22 cellular contexts compared by ENCODE assay signal in the genomic region with DNA sequence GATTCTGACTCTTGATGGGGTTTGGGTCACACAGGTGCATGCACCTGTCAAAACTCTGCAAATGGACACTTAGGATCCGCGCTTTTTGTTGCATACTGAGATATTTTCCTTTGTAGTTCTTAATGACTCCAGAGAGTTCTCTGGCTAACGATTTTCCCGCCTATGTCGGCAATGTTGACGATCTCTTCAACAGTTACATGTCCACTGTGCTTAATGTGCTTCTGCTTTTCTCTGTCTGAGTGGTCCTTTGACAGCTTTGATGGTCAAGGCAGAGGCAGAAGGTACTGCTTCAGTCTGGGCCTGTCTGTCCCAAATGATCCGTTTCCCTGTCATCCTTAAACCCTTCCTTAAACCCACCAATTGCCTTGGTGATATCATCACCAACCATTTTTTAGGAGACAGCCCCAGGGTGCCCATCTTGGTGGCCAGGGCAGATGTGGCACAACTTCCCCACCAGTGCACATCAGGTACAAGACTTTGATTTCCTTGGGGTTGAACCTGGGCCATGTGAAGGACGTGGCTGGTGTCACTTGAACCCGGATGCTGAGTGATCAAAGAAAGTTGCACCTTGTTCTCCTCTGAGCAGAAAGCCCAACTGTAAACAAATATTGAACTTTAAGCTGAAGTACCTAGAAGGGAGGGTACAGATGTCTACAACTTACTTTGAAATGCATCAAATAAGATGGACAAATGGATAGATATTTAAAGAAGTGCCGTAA. TPM values are rescaled to one million over a fixed set of nuclear protein-coding genes. Genes with fewer than 3 reads are reported as not detected.
DNase-seq lines count a peak whose midpoint lies in the region; ATAC-seq, FAIRE-seq and TF ChIP-seq lines count a peak whose summit lies in the region.
"Had no signal": no experiment of that assay in that cellular context is flagged by ENCODE, and none has a peak within 500 bp of the region (broad histone marks: within the 10 kb centered on the region; RNA-seq: fewer than 3 reads in every experiment).

No MANE protein-coding gene starts in this region.

- TF ChIP-seq EP300 in HepG2 (IDR thresholded peaks at IDR 0.05; ENCODE audit: low read depth in 2 of 2, low read length in 2 of 2) = peak in 1 of 2 experiments; percentile 75; a peak in 2 of 4 replicates
- no peak for TF ChIP-seq EP300 in HepG2 (CRISPR knock-in tag; IDR thresholded peaks at IDR 0.05; ENCODE audit: borderline replicate concordance)

- H3K9me3 ChIP-seq in HepG2 (ENCODE audit: low read length) = no peaks in the 10 kb centered on the region
- H3K9me3 ChIP-seq in right lobe of liver = no peaks in the 10 kb centered on the region
- H3K9me3 ChIP-seq in esophagus squamous epithelium = no peaks in the 10 kb centered on the region
- H3K9me3 ChIP-seq: A549; BE2C; BLaER1 treated with 17β-estradiol and CSF1 and Interleukin-3, amounts not matched to agents 10 nM and 100 nM; HAP-1 had no signal

- BruUV-seq in HepG2 (replicated peaks; lab: Mats Ljungman, UMichigan) = no TSS peak

- no peak for DNase-seq in HepG2 (ENCODE audit: low spot score)
- DNase-seq in right lobe of liver = no peak
- DNase-seq in bronchial epithelial cell (ENCODE audit: low read depth) = no peak
- DNase-seq in islet precursor cell = peak; percentile 19
- no peak for DNase-seq in HUDEP-2 (lab: John Stamatoyannopoulos, UW; ENCODE audit: unreplicated experiment in 76 of 76)
- no peak for DNase-seq in esophagus squamous epithelium (lab: John Stamatoyannopoulos, UW)
- no peak for DNase-seq in NCI-H2029 treated with DMSO at 0.1 percent for 48 hours (lab: John Stamatoyannopoulos, UW)
- DNase-seq: 8988T; ACHN; AML-193; BE2C; Calu3; CD4-positive, alpha-beta memory T cell; COR-L47; DMS53; DND-41; GOT3 had no signal

- no peak for ATAC-seq in HepG2
- ATAC-seq in right lobe of liver = no peak
- ATAC-seq: A549 had no signal

- no peak for TF ChIP-seq CTCF in HepG2 (CRISPR knock-in tag; IDR thresholded peaks at IDR 0.05)
- no peak for TF ChIP-seq CTCF in right lobe of liver (IDR thresholded peaks at IDR 0.05)
- TF ChIP-seq CTCF in bronchial epithelial cell (IDR thresholded peaks at IDR 0.05; ENCODE audit: insufficient read depth, low read length, severe bottlenecking) = no peak
- no peak for TF ChIP-seq CTCF in esophagus squamous epithelium (IDR thresholded peaks at IDR 0.05)

- in situ Hi-C loops in HepG2 (cut with HindIII; ENCODE audit: extremely low pct_ligation_motif_present, low pct_unique_long_range_greater_than_20kb) = no loop called here

- peak overlapping the region in 1 of 3 experiments; percentile 30; a peak in 1 of 6 replicates for H3K4me3 ChIP-seq in HepG2 (replicated peaks in 1 of 3; ENCODE audit: insufficient read depth in 1 of 3, low read depth in 2 of 3, low read length in 3 of 3)
- H3K4me3 ChIP-seq in right lobe of liver = no peak overlapping the region
- H3K4me3 ChIP-seq in bronchial epithelial cell (ENCODE audit: low read depth, low read length) = no peak overlapping the region
- H3K4me3 ChIP-seq in esophagus squamous epithelium = no peak overlapping the region
- H3K4me3 ChIP-seq: A549; BLaER1 treated with 17β-estradiol and CSF1 and Interleukin-3, amounts not matched to agents 10 nM and 100 nM; HAP-1 had no signal

- TF ChIP-seq POLR2A in HepG2 (IDR thresholded peaks at IDR 0.05; ENCODE audit: insufficient read depth in 1 of 2, low read depth in 2 of 2, low read length in 2 of 2) = no peak
- TF ChIP-seq POLR2A in right lobe of liver (IDR thresholded peaks at IDR 0.05) = no peak
- TF ChIP-seq POLR2A in esophagus squamous epithelium (IDR thresholded peaks at IDR 0.05) = no peak

- intact Hi-C loops in HepG2 (cut with micrococcal nuclease; ENCODE audit: unreplicated experiment) (no loop called here), right lobe of liver (cut with DNase I) (no loop called here), esophagus squamous epithelium (cut with DNase I) (no loop called here)

- no peak overlapping the region for H2AFZ ChIP-seq in HepG2 (ENCODE audit: low read length)

- H3K36me3 ChIP-seq in HepG2 (replicated peaks in 1 of 2; ENCODE audit: control insufficient read depth in 1 of 2, insufficient read depth in 2 of 2, low read length in 2 of 2) (no peaks in the 10 kb centered on the region), right lobe of liver (no peaks in the 10 kb centered on the region), bronchial epithelial cell (ENCODE audit: control insufficient read depth, insufficient read depth, low read length) (no peaks in the 10 kb centered on the region), esophagus squamous epithelium (no peaks in the 10 kb centered on the region)
- H3K36me3 ChIP-seq: BE2C; BLaER1 treated with 17β-estradiol and CSF1 and Interleukin-3, amounts not matched to agents 10 nM and 100 nM; HAP-1 had no signal

- POLR2A ChIA-PET in HepG2 (lab: Yijun Ruan, JAX) = no interaction called here

- 55% methylated on average over 10 of the region's 10 CpGs for WGBS in HepG2 (ENCODE audit: low lambda C conversion rate)
- 66% methylated on average over 10 of the region's 10 CpGs for WGBS in right lobe of liver (ENCODE audit: insufficient coverage, low coverage, low lambda C conversion rate, missing lambda C conversion rate)
- WGBS in esophagus squamous epithelium, 2 donors = 78 to 83% methylated on average over 10 of the region's 10 CpGs

- CTCF ChIA-PET in HepG2 (lab: Yijun Ruan, JAX; ENCODE audit: low intra/inter-chr PET ratio, low total read pairs) = no interaction called here

- TF ChIP-seq RAD21 in HepG2 (CRISPR knock-in tag; IDR thresholded peaks at IDR 0.05) = no peak

- H3K4me1 ChIP-seq in HepG2 (ENCODE audit: insufficient read depth, low read length) (peaks cover 65% of the 10 kb centered on the region), right lobe of liver (no peaks in the 10 kb centered on the region), esophagus squamous epithelium (no peaks in the 10 kb centered on the region)
- H3K4me1 ChIP-seq: A549, HAP-1 had no signal

- no peaks in the 10 kb centered on the region; a peak in 1 of 5 replicates for H3K27me3 ChIP-seq in HepG2 (ENCODE audit: control insufficient read depth in 1 of 2, insufficient read depth in 2 of 2, low read length in 2 of 2)
- H3K27me3 ChIP-seq in right lobe of liver = no peaks in the 10 kb centered on the region
- peaks cover 4% of the 10 kb centered on the region for H3K27me3 ChIP-seq in bronchial epithelial cell (ENCODE audit: control insufficient read depth, insufficient read depth, low read length)
- peaks cover 0 to 36% (median 0%) of the 10 kb centered on the region in 4 donors for H3K27me3 ChIP-seq in esophagus squamous epithelium
- H3K27me3 ChIP-seq: BE2C; BLaER1 treated with 17β-estradiol and CSF1 and Interleukin-3, amounts not matched to agents 10 nM and 100 nM had no signal

- FAIRE-seq in HepG2 (lab: Jason Lieb, UNC) (no peak), bronchial epithelial cell (lab: Jason Lieb, UNC) (peak; percentile 40)
- FAIRE-seq: A549, G401.6, H54 had no signal

- H3K4me2 ChIP-seq in HepG2 (ENCODE audit: low read depth, low read length) = peak overlapping the region; percentile 48
- H3K4me2 ChIP-seq: A549; BLaER1 treated with 17β-estradiol and CSF1 and Interleukin-3, amounts not matched to agents 10 nM and 100 nM had no signal

- H3K9ac ChIP-seq in HepG2 (ENCODE audit: insufficient read depth, low read depth, low read length) = no peak overlapping the region
- H3K9ac ChIP-seq: BLaER1 treated with 17β-estradiol and CSF1 and Interleukin-3, amounts not matched to agents 10 nM and 100 nM had no signal

- H4K20me1 ChIP-seq in HepG2 (ENCODE audit: insufficient read depth, low read length) = no peaks in the 10 kb centered on the region
- H4K20me1 ChIP-seq: BLaER1 treated with 17β-estradiol and CSF1 and Interleukin-3, amounts not matched to agents 10 nM and 100 nM had no signal

- H3K79me2 ChIP-seq in HepG2 (ENCODE audit: insufficient read depth, low read length) = no peaks in the 10 kb centered on the region

- H3K27ac ChIP-seq in HepG2 (ENCODE audit: extremely low read length, insufficient read depth, low read length) (no peak overlapping the region), right lobe of liver (no peak overlapping the region), esophagus squamous epithelium (no peak overlapping the region)
- H3K27ac ChIP-seq: A549; BLaER1 treated with 17β-estradiol and CSF1 and Interleukin-3, amounts not matched to agents 10 nM and 100 nM had no signal

RNA-seq across cellular contexts. Expression of a gene that starts 10.7 kb away (rescaled TPM):
- total RNA-seq in HepG2 (2016; rRNA removed; fragmentation: Illumina TruSeq; extraction: Trizol) (0.18 and 0.82 TPM in 2 replicates), right lobe of liver (not detected), bronchial epithelial cell (not detected in 2 replicates), esophagus squamous epithelium (10 to 100 TPM in 1 of 4 donors, 1 to 10 TPM in 1, under 1 TPM in 1, not detected in 1; 0.38 to 99.4 (median 4.3) TPM)
- 0.18 TPM in 1 of 2 replicates, not detected in the other for total RNA-seq in HepG2 (2016; cell fraction: cytosol; rRNA removed; fragmentation: Illumina TruSeq; extraction: Trizol; ENCODE audit: low read depth)
- 0.34 and 0.56 TPM in 2 replicates for total RNA-seq in HepG2 (2016; cell fraction: insoluble cytoplasmic fraction; rRNA removed; fragmentation: Illumina TruSeq; extraction: Trizol)
- 0.28 TPM in 2 replicates for total RNA-seq in HepG2 (2016; cell fraction: membrane; rRNA removed; fragmentation: Illumina TruSeq; extraction: Trizol)
- 0.59 and 0.75 TPM in 2 replicates for total RNA-seq in HepG2 (2016; cell fraction: nucleus; rRNA removed; fragmentation: Illumina TruSeq; extraction: Trizol)
- polyA plus RNA-seq in HepG2 (2011; rRNA removed) = 4.4 and 9.2 TPM in 2 replicates
- 3.2 and 5.0 TPM in 2 replicates for polyA plus RNA-seq in HepG2 (2011; cell fraction: cytosol; rRNA removed)
- polyA plus RNA-seq in HepG2 (2011; cell fraction: nucleus; rRNA removed) = 5.1 and 7.3 TPM in 2 replicates
- polyA plus RNA-seq in HepG2 (2012) = 7.9 and 12.0 TPM in 2 replicates
- 0.26 and 0.36 TPM in 2 replicates for polyA plus RNA-seq in HepG2 (2016; cell fraction: cytosol; fragmentation: Illumina TruSeq; extraction: Trizol; ENCODE audit: low read depth)
- polyA plus RNA-seq in HepG2 (2016; cell fraction: insoluble cytoplasmic fraction; fragmentation: Illumina TruSeq; extraction: Trizol; ENCODE audit: low read depth) = 0.54 and 0.91 TPM in 2 replicates
- 0.17 and 0.40 TPM in 2 replicates for polyA plus RNA-seq in HepG2 (2016; cell fraction: membrane; fragmentation: Illumina TruSeq; extraction: Trizol; ENCODE audit: low read depth)
- polyA plus RNA-seq in HepG2 (2016; cell fraction: nucleus; fragmentation: Illumina TruSeq; extraction: Trizol; ENCODE audit: insufficient read depth, low read depth) = 0.97 and 1.00 TPM in 2 replicates
- polyA minus RNA-seq in HepG2 (2011; rRNA and poly(A)+ RNA removed; ENCODE audit: low replicate concordance) = 3.7 TPM in 1 of 2 replicates, not detected in the other
- polyA minus RNA-seq in HepG2 (2011; cell fraction: cytosol; rRNA and poly(A)+ RNA removed) = 0.44 and 1.6 TPM in 2 replicates
- polyA minus RNA-seq in HepG2 (2011; cell fraction: nucleus; rRNA and poly(A)+ RNA removed) = 1.7 and 2.0 TPM in 2 replicates
- total RNA-seq: CD4-positive, alpha-beta memory T cell had no signal
- polyA plus RNA-seq: CD4-positive, alpha-beta memory T cell had no signal

RNA-seq across cellular contexts. Expression of a gene that starts 36.5 kb away (rescaled TPM):
- total RNA-seq in HepG2 (2016; rRNA removed; fragmentation: Illumina TruSeq; extraction: Trizol) (not detected in 2 replicates), right lobe of liver (not detected), bronchial epithelial cell (not detected in 2 replicates), esophagus squamous epithelium (not detected)
- total RNA-seq in HepG2 (2016; cell fraction: cytosol; rRNA removed; fragmentation: Illumina TruSeq; extraction: Trizol; ENCODE audit: low read depth) = not detected in 2 replicates
- total RNA-seq in HepG2 (2016; cell fraction: insoluble cytoplasmic fraction; rRNA removed; fragmentation: Illumina TruSeq; extraction: Trizol) = not detected in 2 replicates
- total RNA-seq in HepG2 (2016; cell fraction: membrane; rRNA removed; fragmentation: Illumina TruSeq; extraction: Trizol) = not detected in 2 replicates
- not detected in 2 replicates for total RNA-seq in HepG2 (2016; cell fraction: nucleus; rRNA removed; fragmentation: Illumina TruSeq; extraction: Trizol)
- not detected in 2 replicates for polyA plus RNA-seq in HepG2 (2011; rRNA removed)
- not detected in 2 replicates for polyA plus RNA-seq in HepG2 (2011; cell fraction: cytosol; rRNA removed)
- polyA plus RNA-seq in HepG2 (2011; cell fraction: nucleus; rRNA removed) = not detected in 2 replicates
- polyA plus RNA-seq in HepG2 (2012) = not detected in 2 replicates
- not detected in 2 replicates for polyA plus RNA-seq in HepG2 (2016; cell fraction: cytosol; fragmentation: Illumina TruSeq; extraction: Trizol; ENCODE audit: low read depth)
- not detected in 2 replicates for polyA plus RNA-seq in HepG2 (2016; cell fraction: insoluble cytoplasmic fraction; fragmentation: Illumina TruSeq; extraction: Trizol; ENCODE audit: low read depth)
- not detected in 2 replicates for polyA plus RNA-seq in HepG2 (2016; cell fraction: membrane; fragmentation: Illumina TruSeq; extraction: Trizol; ENCODE audit: low read depth)
- not detected in 2 replicates for polyA plus RNA-seq in HepG2 (2016; cell fraction: nucleus; fragmentation: Illumina TruSeq; extraction: Trizol; ENCODE audit: insufficient read depth, low read depth)
- polyA minus RNA-seq in HepG2 (2011; rRNA and poly(A)+ RNA removed; ENCODE audit: low replicate concordance) = not detected in 2 replicates
- polyA minus RNA-seq in HepG2 (2011; cell fraction: cytosol; rRNA and poly(A)+ RNA removed) = not detected in 2 replicates
- not detected in 2 replicates for polyA minus RNA-seq in HepG2 (2011; cell fraction: nucleus; rRNA and poly(A)+ RNA removed)
- total RNA-seq: Calu3; CD4-positive, alpha-beta memory T cell had no signal
- polyA plus RNA-seq: A549; CD4-positive, alpha-beta memory T cell had no signal

RNA-seq across cellular contexts. Expression of a gene that starts 55.2 kb away (rescaled TPM):
- total RNA-seq in HepG2 (2016; rRNA removed; fragmentation: Illumina TruSeq; extraction: Trizol) (not detected in 2 replicates), right lobe of liver (not detected), bronchial epithelial cell (not detected in 2 replicates), esophagus squamous epithelium (not detected)
- total RNA-seq in HepG2 (2016; cell fraction: cytosol; rRNA removed; fragmentation: Illumina TruSeq; extraction: Trizol; ENCODE audit: low read depth) = not detected in 2 replicates
- total RNA-seq in HepG2 (2016; cell fraction: insoluble cytoplasmic fraction; rRNA removed; fragmentation: Illumina TruSeq; extraction: Trizol) = not detected in 2 replicates
- not detected in 2 replicates for total RNA-seq in HepG2 (2016; cell fraction: membrane; rRNA removed; fragmentation: Illumina TruSeq; extraction: Trizol)
- not detected in 2 replicates for total RNA-seq in HepG2 (2016; cell fraction: nucleus; rRNA removed; fragmentation: Illumina TruSeq; extraction: Trizol)
- not detected in 2 replicates for polyA plus RNA-seq in HepG2 (2011; rRNA removed)
- not detected in 2 replicates for polyA plus RNA-seq in HepG2 (2011; cell fraction: cytosol; rRNA removed)
- polyA plus RNA-seq in HepG2 (2011; cell fraction: nucleus; rRNA removed) = not detected in 2 replicates
- polyA plus RNA-seq in HepG2 (2012) = not detected in 2 replicates
- not detected in 2 replicates for polyA plus RNA-seq in HepG2 (2016; cell fraction: cytosol; fragmentation: Illumina TruSeq; extraction: Trizol; ENCODE audit: low read depth)
- not detected in 2 replicates for polyA plus RNA-seq in HepG2 (2016; cell fraction: insoluble cytoplasmic fraction; fragmentation: Illumina TruSeq; extraction: Trizol; ENCODE audit: low read depth)
- polyA plus RNA-seq in HepG2 (2016; cell fraction: membrane; fragmentation: Illumina TruSeq; extraction: Trizol; ENCODE audit: low read depth) = not detected in 2 replicates
- not detected in 2 replicates for polyA plus RNA-seq in HepG2 (2016; cell fraction: nucleus; fragmentation: Illumina TruSeq; extraction: Trizol; ENCODE audit: insufficient read depth, low read depth)
- polyA minus RNA-seq in HepG2 (2011; rRNA and poly(A)+ RNA removed; ENCODE audit: low replicate concordance) = not detected in 2 replicates
- polyA minus RNA-seq in HepG2 (2011; cell fraction: cytosol; rRNA and poly(A)+ RNA removed) = not detected in 2 replicates
- polyA minus RNA-seq in HepG2 (2011; cell fraction: nucleus; rRNA and poly(A)+ RNA removed) = not detected in 2 replicates
- total RNA-seq: Calu3; CD4-positive, alpha-beta memory T cell had no signal
- polyA plus RNA-seq: A549; CD4-positive, alpha-beta memory T cell had no signal
